Comparison of ENCODE assay signal across 7 cellular contexts in the genomic region with DNA sequence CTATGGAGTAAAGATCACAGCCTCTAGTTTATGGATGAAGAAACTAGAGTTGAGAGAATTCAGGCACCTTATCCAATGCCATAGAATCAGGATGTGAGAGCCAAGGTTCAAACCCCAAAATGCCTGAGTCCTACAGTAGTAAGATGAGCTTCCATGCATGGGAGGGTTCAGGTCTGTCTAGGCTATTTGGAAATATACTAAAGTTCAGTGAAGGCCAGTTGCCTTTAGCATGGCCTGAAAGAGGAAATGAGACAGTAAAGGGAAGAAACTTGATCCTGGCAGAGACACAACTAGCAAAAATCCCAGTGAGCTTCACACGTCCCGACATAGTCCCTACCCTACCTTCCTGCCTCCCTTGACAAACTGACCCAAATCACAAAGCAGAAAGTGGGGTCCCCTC.
"Had no signal": no experiment of that assay in that cellular context is flagged by ENCODE, and none has a peak within 500 bp of the region (broad histone marks: within the 10 kb centered on the region; RNA-seq: fewer than 3 reads in every experiment).

No MANE protein-coding gene starts in this region.

- H3K9ac ChIP-seq: GM23248 had no signal

- H3K4me3 ChIP-seq: GM23248 had no signal

- H2AFZ ChIP-seq: GM23248 had no signal

- FAIRE-seq: H54, HTR-8/SVneo had no signal

- H3K27ac ChIP-seq: GM23248 had no signal

- DNase-seq: GM23248, GOT3, H9, HCEC 1CT, IMR-90 had no signal
